16 cellular contexts compared by ENCODE assay signal in genomic region chr5:136166909-136167308, GRCh38. TPM values are rescaled to one million over a fixed set of nuclear protein-coding genes. Genes with fewer than 3 reads are reported as not detected.
DNase-seq lines count a peak whose midpoint lies in the region; ATAC-seq lines count a peak whose summit lies in the region.
"Had no signal": no experiment of that assay in that cellular context is flagged by ENCODE, and none has a peak within 500 bp of the region (broad histone marks: within the 10 kb centered on the region; RNA-seq: fewer than 3 reads in every experiment).

No MANE protein-coding gene starts in this region.

- intact Hi-C loops in posterior vena cava (cut with DNase I) = no loop called here

- peaks cover 10% of the 10 kb centered on the region for H3K36me3 Mint-ChIP-seq in T-helper 17 cell (ENCODE audit: low read depth)
- H3K36me3 Mint-ChIP-seq: activated naive CD8-positive, alpha-beta T cell had no signal

- ATAC-seq in GM18868 (IDR thresholded peaks at IDR 0.05; ENCODE audit: unreplicated experiment) (peak; percentile 86), GM21737 (IDR thresholded peaks at IDR 0.05; ENCODE audit: unreplicated experiment) (peak; percentile 61), HG03139 (IDR thresholded peaks at IDR 0.05; ENCODE audit: unreplicated experiment) (peak; percentile 58), T-helper 17 cell (no peak)
- ATAC-seq: naive thymus-derived CD4-positive, alpha-beta T cell had no signal

- peak overlapping the region; percentile 14 for H3K27ac Mint-ChIP-seq in T-helper 17 cell
- H3K27ac Mint-ChIP-seq: activated naive CD8-positive, alpha-beta T cell; naive thymus-derived CD4-positive, alpha-beta T cell had no signal

- no peak for DNase-seq in T-helper 17 cell
- no peak for DNase-seq in NCI-H2171 treated with DMSO at 0.1 percent for 48 hours (lab: John Stamatoyannopoulos, UW)
- no peak for DNase-seq in AML-193 (lab: John Stamatoyannopoulos, UW)
- no peak for DNase-seq in posterior vena cava (ENCODE audit: low spot score)
- no peak for DNase-seq in stimulated activated CD4-positive, alpha-beta T cell treated with anti-CD3 and anti-CD28 coated beads, Interleukin-2, amount 100 ng/mL, for 24 hours
- DNase-seq: naive thymus-derived CD4-positive, alpha-beta T cell; NCI-H187 had no signal

- H3K4me3 Mint-ChIP-seq in T-helper 17 cell = no peak overlapping the region
- H3K4me3 Mint-ChIP-seq: activated naive CD8-positive, alpha-beta T cell; naive thymus-derived CD4-positive, alpha-beta T cell had no signal

- H3K27me3 Mint-ChIP-seq in T-helper 17 cell = no peaks in the 10 kb centered on the region
- H3K27me3 Mint-ChIP-seq: activated naive CD8-positive, alpha-beta T cell had no signal

- H3K9me3 ChIP-seq in T-helper 17 cell (ENCODE audit: control insufficient read depth, low read length, poor library complexity, severe bottlenecking) = no peaks in the 10 kb centered on the region

- H3K4me1 Mint-ChIP-seq in T-helper 17 cell = peaks cover 5% of the 10 kb centered on the region

RNA-seq across cellular contexts. Expression of gene SMIM32, which starts 26.1 kb away (rescaled TPM):
- total RNA-seq in T-helper 17 cell (not detected), posterior vena cava (not detected)
- total RNA-seq: activated CD8-positive, alpha-beta memory T cell treated with anti-CD3 and anti-CD28 coated beads for 36 hours; G401; HT1080; naive thymus-derived CD4-positive, alpha-beta T cell; T-helper 2 cell treated with Interferon-gamma antibody and Interleukin-4, amounts not matched to agents 100 ng/mL and 5 ng/mL, for 36 hours; urinary bladder had no signal

RNA-seq across cellular contexts. Expression of gene SMAD5, which starts 34.3 kb away (rescaled TPM):
- total RNA-seq in T-helper 17 cell = 10 to 100 TPM; 12.5 to 18.1 TPM
- 10 to 100 TPM; 71.0 to 79.2 TPM for total RNA-seq in posterior vena cava
